In genomic region chr1:117367769-117368059, GRCh38 we compare ENCODE assay signal across 8 cellular contexts. TPM values are rescaled to one million over a fixed set of nuclear protein-coding genes. Genes with fewer than 3 reads are reported as not detected.
DNase-seq lines count a peak whose midpoint lies in the region; ATAC-seq and TF ChIP-seq lines count a peak whose summit lies in the region.

No MANE protein-coding gene starts in this region.

- peak overlapping the region; percentile 90 for H3K4me3 Mint-ChIP-seq in activated naive CD8-positive, alpha-beta T cell treated with anti-CD3 and anti-CD28 coated beads, Interleukin-2, amount 50 U/mL, for 24 hours

- no peaks in the 10 kb centered on the region for H3K36me3 ChIP-seq in tibial artery

- intact Hi-C loops in tibial artery (cut with DNase I; ENCODE audit: low total_unique reads): loop anchor here (5.0 to 10.0 kb wide), 2 partner anchors 240 to 557 kb away; partner anchors contain the start of genes GDAP2, TENT5C and WDR3

- peaks cover 70% of the 10 kb centered on the region for H3K4me1 Mint-ChIP-seq in activated naive CD8-positive, alpha-beta T cell treated with anti-CD3 and anti-CD28 coated beads, Interleukin-2, amount 50 U/mL, for 24 hours

- peaks cover 0 to 59% (median 22%) of the 10 kb centered on the region in 4 donors for H3K4me1 ChIP-seq in tibial artery

- no peaks in the 10 kb centered on the region for H3K9me3 ChIP-seq in tibial artery

- peak; percentile 32 for DNase-seq in GM12865 (ENCODE audit: low read depth)
- no peak for DNase-seq in activated naive CD8-positive, alpha-beta T cell treated with anti-CD3 and anti-CD28 coated beads, Interleukin-2, amount 50 U/mL, for 24 hours
- DNase-seq in tibial artery: no peak
- no peak for DNase-seq in omental fat pad (ENCODE audit: low spot score)
- no peak for DNase-seq in DMS53 (lab: John Stamatoyannopoulos, UW)
- DNase-seq in midbrain (lab: John Stamatoyannopoulos, UW): no peak

- TF ChIP-seq CTCF in GM12865 (IDR thresholded peaks at IDR 0.05; ENCODE audit: insufficient read depth, low read depth, low read length, missing control alignments): no peak
- no peak for TF ChIP-seq CTCF in tibial artery (IDR thresholded peaks at IDR 0.05)
- TF ChIP-seq CTCF in omental fat pad (IDR thresholded peaks at IDR 0.05): no peak

- peaks cover 2% of the 10 kb centered on the region for H3K36me3 Mint-ChIP-seq in activated naive CD8-positive, alpha-beta T cell treated with anti-CD3 and anti-CD28 coated beads, Interleukin-2, amount 50 U/mL, for 24 hours (ENCODE audit: low read depth)

- ATAC-seq in HG03378 (IDR thresholded peaks at IDR 0.05; ENCODE audit: unreplicated experiment): peak; percentile 14
- ATAC-seq in activated naive CD8-positive, alpha-beta T cell treated with anti-CD3 and anti-CD28 coated beads, Interleukin-2, amount 50 U/mL, for 24 hours: no peak
- no peak for ATAC-seq in omental fat pad (ENCODE audit: low FRiP score)

- no peaks in the 10 kb centered on the region for H3K27me3 Mint-ChIP-seq in activated naive CD8-positive, alpha-beta T cell treated with anti-CD3 and anti-CD28 coated beads, Interleukin-2, amount 50 U/mL, for 24 hours

- H3K9me3 Mint-ChIP-seq in activated naive CD8-positive, alpha-beta T cell treated with anti-CD3 and anti-CD28 coated beads, Interleukin-2, amount 50 U/mL, for 24 hours: no peaks in the 10 kb centered on the region

- peak overlapping the region; percentile 90 for H3K27ac ChIP-seq in layer of hippocampus (ENCODE audit: low read depth, low read length)
- peak overlapping the region; percentile 86 to 98 for H3K27ac ChIP-seq in tibial artery

- H3K4me3 ChIP-seq in GM12865 (ENCODE audit: low read depth, low read length): peak overlapping the region; percentile 72
- H3K4me3 ChIP-seq in tibial artery: peak overlapping the region; percentile 71 to 93

- H3K27me3 ChIP-seq in layer of hippocampus (ENCODE audit: control insufficient read depth, insufficient read depth, low read length) (no peaks in the 10 kb centered on the region), tibial artery (no peaks in the 10 kb centered on the region)

- peak overlapping the region; percentile 72 for H3K27ac Mint-ChIP-seq in activated naive CD8-positive, alpha-beta T cell treated with anti-CD3 and anti-CD28 coated beads, Interleukin-2, amount 50 U/mL, for 24 hours

RNA-seq across cellular contexts. Expression of gene MAN1A2, which starts 0.5 kb away (rescaled TPM):
- 10 to 100 TPM; 32.9 to 50.7 (median 42.1) TPM for total RNA-seq in omental fat pad
